22 cellular contexts compared by ENCODE assay signal in the genomic region with DNA sequence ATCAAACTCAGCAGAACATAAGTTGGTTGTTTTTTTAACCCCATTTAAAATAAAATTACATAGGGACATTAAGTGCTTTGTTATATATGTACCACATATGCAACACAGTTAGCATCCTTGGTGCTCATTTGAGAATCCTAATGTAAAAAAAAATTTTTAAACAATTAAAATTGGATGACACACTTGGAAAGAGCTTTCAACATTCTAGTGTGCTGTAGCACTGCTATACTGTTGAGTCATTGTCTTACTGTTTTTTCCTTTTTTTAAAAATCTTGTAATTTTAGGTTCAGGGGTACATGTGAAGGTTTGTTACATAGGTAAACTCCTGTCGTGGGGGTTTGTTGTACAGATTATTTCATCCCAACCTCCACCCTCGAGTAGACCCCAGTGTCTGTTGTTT.
"Had no signal": no experiment of that assay in that cellular context is flagged by ENCODE, and none has a peak within 500 bp of the region (broad histone marks: within the 10 kb centered on the region; RNA-seq: fewer than 3 reads in every experiment).

No MANE protein-coding gene starts in this region.

- H3K4me3 Mint-ChIP-seq: naive thymus-derived CD8-positive, alpha-beta T cell had no signal

- H3K4me3 ChIP-seq: dorsolateral prefrontal cortex, mucosa of descending colon, skin epidermis, stomach, thoracic aorta, transverse colon had no signal

- H3K4me1 ChIP-seq: foreskin keratinocyte, stomach had no signal

- H3K9me3 Mint-ChIP-seq: naive thymus-derived CD8-positive, alpha-beta T cell had no signal

- H3K27ac ChIP-seq: dorsolateral prefrontal cortex, foreskin keratinocyte, neutrophil, skin epidermis, stomach, thoracic aorta, transverse colon had no signal

- H3K27ac Mint-ChIP-seq: naive thymus-derived CD8-positive, alpha-beta T cell had no signal

- H3K9me3 ChIP-seq: mucosa of descending colon, neutrophil, stomach, thoracic aorta, transverse colon had no signal

- H3K27me3 ChIP-seq: dorsolateral prefrontal cortex, foreskin keratinocyte, neutrophil, stomach, transverse colon had no signal

- H3K27me3 Mint-ChIP-seq: naive thymus-derived CD8-positive, alpha-beta T cell had no signal

- DNase-seq: cortex of kidney; dorsolateral prefrontal cortex; effector CD8-positive, alpha-beta T cell; foreskin keratinocyte; head of caudate nucleus; hippocampal formation; islet precursor cell; mammary epithelial cell; mucosa of descending colon; naive thymus-derived CD8-positive, alpha-beta T cell; posterior cingulate gyrus; stimulated activated CD4-positive, alpha-beta T cell treated with anti-CD3 and anti-CD28 coated beads, Interleukin-2, amount 100 ng/mL, for 24 hours; stimulated activated CD4-positive, alpha-beta T cell treated with anti-CD3 and anti-CD28 coated beads, Interleukin-4, amount 100 ng/mL, for 4 hours; stimulated activated naive CD4-positive, alpha-beta T cell; stomach; substantia nigra; transverse colon had no signal

- ATAC-seq: foreskin keratinocyte; left lobe of liver; mucosa of descending colon; naive thymus-derived CD8-positive, alpha-beta T cell; sciatic nerve had no signal
